ENCODE assay signal across 13 cellular contexts in the genomic region with DNA sequence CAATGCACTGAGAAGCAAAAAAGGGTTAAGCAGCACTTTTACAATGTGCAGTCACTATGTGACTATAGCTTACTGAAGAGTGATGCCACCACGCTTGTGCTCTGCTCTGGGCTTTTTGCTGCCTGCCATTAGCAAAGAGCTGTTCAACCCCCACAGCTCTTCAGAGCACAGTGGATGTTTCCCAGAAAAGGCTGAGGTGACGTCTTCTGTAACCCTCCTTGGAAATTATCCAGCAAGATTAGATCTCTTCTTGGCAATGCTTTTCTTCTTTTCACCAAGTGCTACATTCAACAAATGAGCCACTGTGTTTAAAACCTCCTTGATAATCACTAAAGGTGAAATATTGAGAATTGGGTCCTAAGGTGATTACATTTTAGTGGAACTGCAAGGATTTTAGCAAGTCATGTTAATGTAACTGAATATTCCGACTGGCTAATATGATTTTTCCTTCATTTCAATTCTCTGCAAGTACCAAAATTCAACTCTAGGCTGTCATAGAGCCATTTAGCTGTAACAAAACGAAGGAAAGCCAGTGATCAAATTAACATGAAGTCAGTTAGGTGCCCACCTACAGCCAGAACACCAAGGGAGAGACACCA. TPM values are rescaled to one million over a fixed set of nuclear protein-coding genes. Genes with fewer than 3 reads are reported as not detected.
DNase-seq lines count a peak whose midpoint lies in the region; ATAC-seq and TF ChIP-seq lines count a peak whose summit lies in the region.
"Had no signal": no experiment of that assay in that cellular context is flagged by ENCODE, and none has a peak within 500 bp of the region (broad histone marks: within the 10 kb centered on the region; RNA-seq: fewer than 3 reads in every experiment).

No MANE protein-coding gene starts in this region.

- H3K36me3 ChIP-seq in Loucy (ENCODE audit: insufficient read depth, low read length) (no peaks in the 10 kb centered on the region), MM.1S (replicated peaks; ENCODE audit: insufficient read depth, low read length) (no peaks in the 10 kb centered on the region)
- no peaks in the 10 kb centered on the region for H3K36me3 ChIP-seq in naive thymus-derived CD4-positive, alpha-beta T cell (ENCODE audit: control insufficient read depth in 2 of 3, insufficient read depth in 3 of 3, low read length in 3 of 3)
- H3K36me3 ChIP-seq: neural progenitor cell, tibial artery had no signal

- no peaks in the 10 kb centered on the region for H3K27me3 Mint-ChIP-seq in natural killer cell treated with Interleukin-12 subunit alpha and Interleukin-12 subunit beta and Interleukin-15 and Interleukin-18, amount 100 ng/mL, for 72 hours
- no peaks in the 10 kb centered on the region for H3K27me3 Mint-ChIP-seq in naive thymus-derived CD4-positive, alpha-beta T cell

- in situ Hi-C loops in astrocyte of the spinal cord (cut with HindIII; ENCODE audit: low sequenced_read_pairs): no loop called here

- no peaks in the 10 kb centered on the region for H3K27me3 ChIP-seq in Loucy (ENCODE audit: insufficient read depth, low read length, poor library complexity, severe bottlenecking)
- H3K27me3 ChIP-seq in MM.1S (replicated peaks; ENCODE audit: insufficient read depth, low read length): no peaks in the 10 kb centered on the region
- H3K27me3 ChIP-seq in naive thymus-derived CD4-positive, alpha-beta T cell (ENCODE audit: control insufficient read depth in 2 of 2, insufficient read depth in 2 of 2, low read length in 2 of 2): no peaks in the 10 kb centered on the region
- H3K27me3 ChIP-seq: neural progenitor cell, tibial artery had no signal

- peaks cover 91% of the 10 kb centered on the region for H3K79me2 ChIP-seq in Loucy (ENCODE audit: insufficient read depth, low read length)
- peaks cover 87% of the 10 kb centered on the region for H3K79me2 ChIP-seq in MM.1S (ENCODE audit: low read length)

- H3K36me3 Mint-ChIP-seq in natural killer cell treated with Interleukin-12 subunit alpha and Interleukin-12 subunit beta and Interleukin-15 and Interleukin-18, amount 100 ng/mL, for 72 hours: no peaks in the 10 kb centered on the region
- H3K36me3 Mint-ChIP-seq in naive thymus-derived CD4-positive, alpha-beta T cell: peaks cover 0 to 17% (median 0%) of the 10 kb centered on the region in 5 donors

- H3K4me1 ChIP-seq in Loucy (ENCODE audit: insufficient read depth, low read length, poor library complexity, severe bottlenecking) (peaks cover 85% of the 10 kb centered on the region), MM.1S (ENCODE audit: low read length) (peaks cover 33% of the 10 kb centered on the region)
- H3K4me1 ChIP-seq in naive thymus-derived CD4-positive, alpha-beta T cell (ENCODE audit: control insufficient read depth in 2 of 2, insufficient read depth in 2 of 2, low read length in 2 of 2): peaks cover 35 to 77% of the 10 kb centered on the region in 2 donors

- H3K9me3 ChIP-seq in Loucy (ENCODE audit: insufficient read depth, low read depth, low read length): no peaks in the 10 kb centered on the region
- H3K9me3 ChIP-seq in MM.1S (replicated peaks; ENCODE audit: insufficient read depth, low read length): no peaks in the 10 kb centered on the region
- no peaks in the 10 kb centered on the region for H3K9me3 ChIP-seq in naive thymus-derived CD4-positive, alpha-beta T cell (ENCODE audit: control insufficient read depth in 2 of 3, low read length in 3 of 3)
- H3K9me3 ChIP-seq: tibial artery had no signal

- DNase-seq in Daoy (ENCODE audit: low read depth) (peak; percentile 59), astrocyte of the spinal cord (ENCODE audit: low read depth, low spot score) (peak; percentile 71), MM.1S (no peak), AG08395 (ENCODE audit: low spot score) (no peak)
- DNase-seq in natural killer cell treated with Interleukin-12 subunit alpha and Interleukin-12 subunit beta and Interleukin-15 and Interleukin-18, amount 100 ng/mL, for 72 hours (ENCODE audit: low spot score): no peak
- DNase-seq in naive thymus-derived CD4-positive, alpha-beta T cell: no peak
- DNase-seq: DMS153; NCI-H1092; stimulated activated CD4-positive, alpha-beta T cell treated with anti-CD3 and anti-CD28 coated beads, Interleukin-2, amount 100 ng/mL, for 24 hours; tibial artery had no signal

- H3K9me2 ChIP-seq in Loucy (replicated peaks; ENCODE audit: low read depth, low read length) (no peaks in the 10 kb centered on the region), MM.1S (replicated peaks; ENCODE audit: insufficient read depth, low read length) (no peaks in the 10 kb centered on the region)

- H3K9ac ChIP-seq in Loucy (ENCODE audit: low read depth, low read length, poor library complexity, severe bottlenecking): peak overlapping the region; percentile 51
- H3K9ac ChIP-seq in MM.1S (ENCODE audit: low read length): no peak overlapping the region
- H3K9ac ChIP-seq: neural progenitor cell had no signal

- CTCF ChIA-PET in naive thymus-derived CD4-positive, alpha-beta T cell (lab: Charles Lee): no interaction called here

- H4K20me1 ChIP-seq in Loucy (ENCODE audit: insufficient read depth, low read length, poor library complexity, severe bottlenecking): peaks cover 70% of the 10 kb centered on the region
- peaks cover 8% of the 10 kb centered on the region; the same call in 1 of the 2 replicates for H4K20me1 ChIP-seq in MM.1S (ENCODE audit: insufficient read depth, low read length)

- H3K4me3 ChIP-seq in Loucy (ENCODE audit: low read length, poor library complexity, severe bottlenecking): no peak overlapping the region
- no peak overlapping the region for H3K4me3 ChIP-seq in astrocyte of the spinal cord (ENCODE audit: low read depth, low read length)
- no peak overlapping the region for H3K4me3 ChIP-seq in MM.1S (ENCODE audit: low read length)
- H3K4me3 ChIP-seq in naive thymus-derived CD4-positive, alpha-beta T cell (ENCODE audit: low read length): no peak overlapping the region
- H3K4me3 ChIP-seq: neural progenitor cell, tibial artery had no signal

- no peaks in the 10 kb centered on the region for H3K9me3 Mint-ChIP-seq in natural killer cell treated with Interleukin-12 subunit alpha and Interleukin-12 subunit beta and Interleukin-15 and Interleukin-18, amount 100 ng/mL, for 72 hours
- H3K9me3 Mint-ChIP-seq in naive thymus-derived CD4-positive, alpha-beta T cell: peaks cover 0 to 2% (median 0%) of the 10 kb centered on the region in 11 donors

- peak overlapping the region; percentile 9 for H3K4me3 Mint-ChIP-seq in natural killer cell treated with Interleukin-12 subunit alpha and Interleukin-12 subunit beta and Interleukin-15 and Interleukin-18, amount 100 ng/mL, for 72 hours
- peak overlapping the region in 2 of 10 donors; percentile 5 to 19 for H3K4me3 Mint-ChIP-seq in naive thymus-derived CD4-positive, alpha-beta T cell
- H3K4me3 Mint-ChIP-seq: neural progenitor cell had no signal

- H3F3A ChIP-seq in Loucy (ENCODE audit: low read depth) (peaks cover 37% of the 10 kb centered on the region), MM.1S (ENCODE audit: insufficient read depth, low read length) (peaks cover 26% of the 10 kb centered on the region)

- no peak for ATAC-seq in natural killer cell treated with Interleukin-12 subunit alpha and Interleukin-12 subunit beta and Interleukin-15 and Interleukin-18, amount 100 ng/mL, for 72 hours
- ATAC-seq in HG03378 (IDR thresholded peaks at IDR 0.05; ENCODE audit: unreplicated experiment): no peak
- no peak for ATAC-seq in naive thymus-derived CD4-positive, alpha-beta T cell

- H3K27ac Mint-ChIP-seq in natural killer cell treated with Interleukin-12 subunit alpha and Interleukin-12 subunit beta and Interleukin-15 and Interleukin-18, amount 100 ng/mL, for 72 hours: peak overlapping the region; percentile 79 to 81
- H3K27ac Mint-ChIP-seq in naive thymus-derived CD4-positive, alpha-beta T cell: peak overlapping the region in 2 of 9 donors; percentile 22 to 61
- H3K27ac Mint-ChIP-seq: neural progenitor cell had no signal

- POLR2A ChIA-PET in naive thymus-derived CD4-positive, alpha-beta T cell (lab: Charles Lee): interaction anchor here (1.3 kb wide), 1 partner anchor 13 kb away, joined by 3 read pairs; no protein-coding TSS in a partner anchor

- TF ChIP-seq CTCF in Loucy (conservative IDR thresholded peaks at IDR 0.05; ENCODE audit: low read length): no peak
- TF ChIP-seq CTCF in astrocyte of the spinal cord (IDR thresholded peaks at IDR 0.05; ENCODE audit: low read depth, low read length): no peak
- TF ChIP-seq CTCF in MM.1S (IDR thresholded peaks at IDR 0.05; ENCODE audit: low read length): no peak

- H2AFZ ChIP-seq in Loucy (ENCODE audit: low read length) (no peak overlapping the region), MM.1S (ENCODE audit: low read length) (no peak overlapping the region)
- H2AFZ ChIP-seq: neural progenitor cell had no signal

- H3K4me2 ChIP-seq in Loucy (ENCODE audit: low read depth, low read length, poor library complexity, severe bottlenecking) (peak overlapping the region; percentile 32), MM.1S (ENCODE audit: low read depth, low read length) (no peak overlapping the region)
- H3K4me2 ChIP-seq: neural progenitor cell had no signal

- H3K27ac ChIP-seq in MM.1S (ENCODE audit: low read length): no peak overlapping the region
- no peak overlapping the region for H3K27ac ChIP-seq in naive thymus-derived CD4-positive, alpha-beta T cell (ENCODE audit: low read depth, low read length)
- H3K27ac ChIP-seq: neural progenitor cell, tibial artery had no signal

- intact Hi-C loops in naive thymus-derived CD4-positive, alpha-beta T cell (cut with micrococcal nuclease): loop anchor here in 1 of 2 donors (2.0 kb wide), 1 partner anchor 19 kb away; no protein-coding TSS in a partner anchor

- peaks cover 73 to 84% of the 10 kb centered on the region in 2 donors for H3K4me1 Mint-ChIP-seq in natural killer cell treated with Interleukin-12 subunit alpha and Interleukin-12 subunit beta and Interleukin-15 and Interleukin-18, amount 100 ng/mL, for 72 hours (ENCODE audit: low read depth in 2 of 2)
- peaks cover 66 to 90% (median 85%) of the 10 kb centered on the region in 7 donors for H3K4me1 Mint-ChIP-seq in naive thymus-derived CD4-positive, alpha-beta T cell
- H3K4me1 Mint-ChIP-seq: neural progenitor cell had no signal

RNA-seq across cellular contexts. Expression of a gene that starts 34.9 kb away (rescaled TPM):
- 52.6 and 83.2 TPM in 2 replicates for total RNA-seq in Daoy (2014; rRNA removed; shearing (Covaris generic))
- total RNA-seq in natural killer cell treated with Interleukin-12 subunit alpha and Interleukin-12 subunit beta and Interleukin-15 and Interleukin-18, amount 100 ng/mL, for 72 hours: 100 to 1,000 TPM; 130 to 136 TPM
- total RNA-seq in naive thymus-derived CD4-positive, alpha-beta T cell: 100 to 1,000 TPM in 1 of 5 experiments, 10 to 100 TPM in 4; 49.7 to 124 (median 71.3) TPM
- polyA plus RNA-seq in naive thymus-derived CD4-positive, alpha-beta T cell: 10 to 100 TPM; 40.9 to 52.5 TPM

Comparison
In these comparisons a context has a peak if more than half of its experiments do, and no peak if none do; other contexts are left out.
1. DNase-seq: peak in Daoy (single experiment) and astrocyte of the spinal cord (single experiment); none in natural killer cell treated with Interleukin-12 subunit alpha and Interleukin-12 subunit beta and Interleukin-15 and Interleukin-18, amount 100 ng/mL, for 72 hours (single experiment), MM.1S (single experiment), naive thymus-derived CD4-positive, alpha-beta T cell (0 of 9) and AG08395 (single experiment).